In the genomic region with DNA sequence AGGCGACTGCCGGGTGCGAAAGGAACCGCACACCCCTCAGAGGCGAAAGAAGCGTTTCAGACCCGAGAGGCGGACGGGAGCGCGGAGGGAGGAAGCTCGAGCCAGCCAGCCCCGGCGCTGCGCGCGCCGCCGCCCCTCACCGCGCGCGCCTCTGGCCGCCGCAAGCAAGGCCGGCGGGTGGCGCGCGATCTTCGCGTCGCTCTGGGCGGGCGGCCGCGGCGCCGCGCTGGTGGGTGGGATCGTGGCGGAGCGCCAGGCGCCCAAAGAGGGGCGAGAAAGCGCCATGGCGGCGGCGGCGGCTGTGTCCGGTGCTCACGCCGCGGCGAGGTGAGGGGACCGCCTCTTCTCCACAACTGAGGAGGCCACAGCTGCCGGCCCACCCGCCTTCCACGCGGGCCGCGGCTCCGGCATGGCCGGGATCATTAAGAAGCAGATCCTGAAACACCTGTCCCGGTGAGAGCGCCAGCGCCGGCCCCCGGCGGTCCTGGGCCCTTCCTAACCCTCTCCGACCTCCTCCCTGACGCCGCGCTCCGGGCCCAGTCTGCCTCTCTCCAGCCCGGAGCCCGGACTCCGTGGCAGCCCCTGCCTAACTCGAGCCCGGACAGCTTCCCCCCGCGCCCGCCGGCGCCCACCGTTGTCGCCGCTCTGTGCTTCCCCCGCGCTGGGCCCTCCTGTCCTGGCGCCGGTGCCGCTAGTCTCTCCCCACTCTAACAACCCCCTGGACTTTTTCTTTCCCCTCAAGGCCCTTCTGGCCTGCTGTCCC, we compare ENCODE assay signal across 8 cellular contexts. TPM values are rescaled to one million over a fixed set of nuclear protein-coding genes. Genes with fewer than 3 reads are reported as not detected.
DNase-seq lines count a peak whose midpoint lies in the region; ATAC-seq and TF ChIP-seq lines count a peak whose summit lies in the region.

A gene with protein sequence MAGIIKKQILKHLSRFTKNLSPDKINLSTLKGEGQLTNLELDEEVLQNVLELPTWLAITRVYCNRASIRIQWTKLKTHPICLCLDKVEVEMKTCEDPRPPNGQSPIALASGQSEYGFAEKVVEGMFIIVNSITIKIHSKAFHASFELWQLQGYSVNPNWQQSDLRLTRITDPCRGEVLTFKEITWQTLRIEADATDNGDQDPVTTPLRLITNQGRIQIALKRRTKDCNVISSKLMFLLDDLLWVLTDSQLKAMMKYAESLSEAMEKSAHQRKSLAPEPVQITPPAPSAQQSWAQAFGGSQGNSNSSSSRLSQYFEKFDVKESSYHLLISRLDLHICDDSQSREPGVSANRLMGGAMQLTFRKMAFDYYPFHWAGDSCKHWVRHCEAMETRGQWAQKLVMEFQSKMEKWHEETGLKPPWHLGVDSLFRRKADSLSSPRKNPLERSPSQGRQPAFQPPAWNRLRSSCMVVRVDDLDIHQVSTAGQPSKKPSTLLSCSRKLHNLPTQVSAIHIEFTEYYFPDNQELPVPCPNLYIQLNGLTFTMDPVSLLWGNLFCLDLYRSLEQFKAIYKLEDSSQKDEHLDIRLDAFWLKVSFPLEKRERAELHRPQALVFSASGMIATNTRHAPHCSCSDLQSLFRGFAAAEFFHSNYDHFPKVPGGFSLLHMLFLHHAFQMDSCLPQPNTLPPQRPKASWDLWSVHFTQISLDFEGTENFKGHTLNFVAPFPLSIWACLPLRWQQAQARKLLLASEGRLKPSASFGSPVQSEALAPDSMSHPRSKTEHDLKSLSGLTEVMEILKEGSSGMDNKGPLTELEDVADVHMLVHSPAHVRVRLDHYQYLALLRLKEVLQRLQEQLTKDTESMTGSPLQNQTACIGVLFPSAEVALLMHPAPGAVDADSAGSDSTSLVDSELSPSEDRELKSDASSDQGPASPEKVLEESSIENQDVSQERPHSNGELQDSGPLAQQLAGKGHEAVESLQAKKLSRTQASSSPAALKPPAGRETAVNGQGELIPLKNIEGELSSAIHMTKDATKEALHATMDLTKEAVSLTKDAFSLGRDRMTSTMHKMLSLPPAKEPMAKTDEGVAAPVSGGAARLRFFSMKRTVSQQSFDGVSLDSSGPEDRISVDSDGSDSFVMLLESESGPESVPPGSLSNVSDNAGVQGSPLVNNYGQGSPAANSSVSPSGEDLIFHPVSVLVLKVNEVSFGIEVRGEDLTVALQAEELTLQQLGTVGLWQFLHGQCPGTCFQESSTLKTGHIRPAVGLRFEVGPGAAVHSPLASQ (N-terminal part only) (plus strand): TSS at position 242 of the 763 bp plus-strand sequence. CDS start 168 bp downstream, at position 410.

- DNase-seq in CD14-positive monocyte (ENCODE audit: low spot score) (peak; percentile 64), NOMO-1 (lab: John Stamatoyannopoulos, UW; ENCODE audit: unreplicated experiment in 2 of 2) (peak; percentile 84 to 87), endothelial cell (ENCODE audit: low spot score) (peak; percentile 73), midbrain (lab: John Stamatoyannopoulos, UW) (peak; percentile 75)
- DNase-seq in activated CD8-positive, alpha-beta memory T cell treated with anti-CD3 and anti-CD28 coated beads, Interleukin-2, amount 50 U/mL, for 1 hour (ENCODE audit: extremely low read depth): peak; percentile 31
- DNase-seq in stimulated activated CD8-positive, alpha-beta memory T cell treated with anti-CD3 and anti-CD28 coated beads, Interleukin-2, amount 100 ng/mL, for 1 hour (ENCODE audit: low read depth in 2 of 2): peak; percentile 40 to 53

- H3K4me1 Mint-ChIP-seq in CD14-positive monocyte (peaks cover 28% of the 10 kb centered on the region), endothelial cell (ENCODE audit: unreplicated experiment) (peaks cover 18% of the 10 kb centered on the region)

- H3K4me3 Mint-ChIP-seq in CD14-positive monocyte (peak within 1 kb of the TSS; percentile 98), endothelial cell (ENCODE audit: unreplicated experiment) (peak within 1 kb of the TSS; percentile 97)

- peak; percentile 83 for ATAC-seq in GM19372 (IDR thresholded peaks at IDR 0.05; ENCODE audit: low read depth, unreplicated experiment)
- peak; percentile 52 for ATAC-seq in HG03565 (IDR thresholded peaks at IDR 0.05; ENCODE audit: unreplicated experiment)

- intact Hi-C loops in CD14-positive monocyte (cut with micrococcal nuclease): loop anchor here (5.0 to 10.0 kb wide), 2 partner anchors 35 to 93 kb away; a partner anchor contains a TSS

- TF ChIP-seq CTCF in CD14-positive monocyte (IDR thresholded peaks at IDR 0.05) (no peak), endothelial cell (IDR thresholded peaks at IDR 0.05; ENCODE audit: unreplicated experiment) (no peak)

- H3K36me3 Mint-ChIP-seq in CD14-positive monocyte (peaks cover 0 to 4% of the 10 kb centered on the region in 2 donors), endothelial cell (ENCODE audit: low read depth, unreplicated experiment) (no peaks in the 10 kb centered on the region)

- H3K9me3 Mint-ChIP-seq in CD14-positive monocyte (peaks cover 0 to 4% (median 0%) of the 10 kb centered on the region in 7 donors), endothelial cell (ENCODE audit: unreplicated experiment) (no peaks in the 10 kb centered on the region)

- H3K27me3 Mint-ChIP-seq in CD14-positive monocyte (ENCODE audit: low read depth in 3 of 3) (peaks cover 0 to 5% (median 0%) of the 10 kb centered on the region in 3 donors), endothelial cell (ENCODE audit: unreplicated experiment) (peaks cover 4% of the 10 kb centered on the region)

- H3K27ac Mint-ChIP-seq in CD14-positive monocyte (peak within 1 kb of the TSS; percentile 94 to 99 (median 97)), endothelial cell (ENCODE audit: unreplicated experiment) (peak within 1 kb of the TSS; percentile 84)

RNA-seq across cellular contexts. Expression of the gene that starts here (rescaled TPM):
- polyA plus RNA-seq in CD14-positive monocyte: 1 to 10 TPM; 1.0 to 1.2 TPM
- 12.4 TPM for total RNA-seq in endothelial cell (ENCODE audit: unreplicated experiment)

Comparison
In these comparisons a context has a peak if more than half of its experiments do, and no peak if none do; other contexts are left out.
1. Peak in every context shown above with its lines: DNase-seq and ATAC-seq.
2. DNase-seq: peak in every context shown above with its lines; median percentile 86 in NOMO-1; 75 in midbrain; 73 in endothelial cell; 64 in CD14-positive monocyte; 46 in stimulated activated CD8-positive, alpha-beta memory T cell treated with anti-CD3 and anti-CD28 coated beads, Interleukin-2, amount 100 ng/mL, for 1 hour; 31 in activated CD8-positive, alpha-beta memory T cell treated with anti-CD3 and anti-CD28 coated beads, Interleukin-2, amount 50 U/mL, for 1 hour.